In genomic region chr22:41914611-41915034, GRCh38 we compare ENCODE assay signal across 1 cellular context.
TF ChIP-seq lines count a peak whose summit lies in the region.

No MANE protein-coding gene starts in this region.

TF ChIP-seq in IMR-90, 13 proteins besides CTCF, POLR2A, EP300 and RAD21:
- no peak for TF ChIP-seq RCOR1 (IDR thresholded peaks at IDR 0.05; ENCODE audit: insufficient replicate concordance, low read length)
- TF ChIP-seq, protein P1, sequence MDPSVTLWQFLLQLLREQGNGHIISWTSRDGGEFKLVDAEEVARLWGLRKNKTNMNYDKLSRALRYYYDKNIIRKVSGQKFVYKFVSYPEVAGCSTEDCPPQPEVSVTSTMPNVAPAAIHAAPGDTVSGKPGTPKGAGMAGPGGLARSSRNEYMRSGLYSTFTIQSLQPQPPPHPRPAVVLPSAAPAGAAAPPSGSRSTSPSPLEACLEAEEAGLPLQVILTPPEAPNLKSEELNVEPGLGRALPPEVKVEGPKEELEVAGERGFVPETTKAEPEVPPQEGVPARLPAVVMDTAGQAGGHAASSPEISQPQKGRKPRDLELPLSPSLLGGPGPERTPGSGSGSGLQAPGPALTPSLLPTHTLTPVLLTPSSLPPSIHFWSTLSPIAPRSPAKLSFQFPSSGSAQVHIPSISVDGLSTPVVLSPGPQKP (IDR thresholded peaks at IDR 0.05; ENCODE audit: borderline replicate concordance, low read depth, low read length) = no peak
- TF ChIP-seq, protein P2, sequence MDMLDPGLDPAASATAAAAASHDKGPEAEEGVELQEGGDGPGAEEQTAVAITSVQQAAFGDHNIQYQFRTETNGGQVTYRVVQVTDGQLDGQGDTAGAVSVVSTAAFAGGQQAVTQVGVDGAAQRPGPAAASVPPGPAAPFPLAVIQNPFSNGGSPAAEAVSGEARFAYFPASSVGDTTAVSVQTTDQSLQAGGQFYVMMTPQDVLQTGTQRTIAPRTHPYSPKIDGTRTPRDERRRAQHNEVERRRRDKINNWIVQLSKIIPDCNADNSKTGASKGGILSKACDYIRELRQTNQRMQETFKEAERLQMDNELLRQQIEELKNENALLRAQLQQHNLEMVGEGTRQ (IDR thresholded peaks at IDR 0.05; ENCODE audit: low read depth, low read length) = no peak
- no peak for TF ChIP-seq CHD1 (IDR thresholded peaks at IDR 0.05; ENCODE audit: low read depth, low read length)
